Comparison of ENCODE assay signal across 12 cellular contexts in genomic region chr9:109950710-109951443, GRCh38.
A peak's percentile ranks its signal among the peaks of the same experiment; 100 is the strongest.
DNase-seq lines count a peak whose midpoint lies in the region; ATAC-seq and TF ChIP-seq lines count a peak whose summit lies in the region.
"Had no signal": no experiment of that assay in that cellular context is flagged by ENCODE, and none has a peak within 500 bp of the region (broad histone marks: within the 10 kb centered on the region; RNA-seq: fewer than 3 reads in every experiment).

No MANE protein-coding gene starts in this region.

- H3K36me3 ChIP-seq in OCI-LY1 (ENCODE audit: insufficient read depth, low read length) (no peaks in the 10 kb centered on the region), endodermal cell (ENCODE audit: control insufficient read depth, insufficient read depth, low read length) (no peaks in the 10 kb centered on the region)
- H3K36me3 ChIP-seq: thoracic aorta had no signal

- H3K27ac Mint-ChIP-seq in progenitor cell of endocrine pancreas (peak overlapping the region; percentile 39), endodermal cell (no peak overlapping the region)

- H3K9ac ChIP-seq in OCI-LY1 (ENCODE audit: low read length) (peak overlapping the region; percentile 64), endodermal cell (ENCODE audit: extremely low read depth, low read length, poor library complexity, severe bottlenecking) (no peak overlapping the region)

- no peaks in the 10 kb centered on the region for H3K79me2 ChIP-seq in OCI-LY1 (ENCODE audit: insufficient read depth, low read length)

- no peak for DNase-seq in activated T-cell treated with anti-CD3 and anti-CD28 coated beads, Interleukin-2, amount 50 U/mL, for 4 hours
- DNase-seq in activated T-cell treated with anti-CD3 and anti-CD28 coated beads, Interleukin-2, amount 50 U/mL, for 1 hour = no peak
- no peak for DNase-seq in progenitor cell of endocrine pancreas (ENCODE audit: low spot score, unreplicated experiment)
- DNase-seq in endodermal cell = no peak
- no peak for DNase-seq in SKM-1 treated with dmso at 0.1 percent for 144 hours (lab: John Stamatoyannopoulos, UW; ENCODE audit: unreplicated experiment)
- DNase-seq in NCI-H510A (lab: John Stamatoyannopoulos, UW) = no peak
- DNase-seq: foreskin fibroblast, GDM1, nucleus accumbens had no signal

- no peaks in the 10 kb centered on the region for H4K20me1 ChIP-seq in OCI-LY1 (ENCODE audit: insufficient read depth, low read length)

- H3K9me3 ChIP-seq in OCI-LY1 (ENCODE audit: low read length) (no peaks in the 10 kb centered on the region), endodermal cell (ENCODE audit: control insufficient read depth, low read length) (no peaks in the 10 kb centered on the region)
- H3K9me3 ChIP-seq: thoracic aorta had no signal

- peak overlapping the region; percentile 16 for H3K4me3 Mint-ChIP-seq in activated T-cell treated with anti-CD3 and anti-CD28 coated beads, Interleukin-2, amount 50 U/mL, for 4 hours
- H3K4me3 Mint-ChIP-seq in progenitor cell of endocrine pancreas (ENCODE audit: low read depth) (no peak overlapping the region), endodermal cell (no peak overlapping the region)

- H3K27me3 ChIP-seq in OCI-LY1 (ENCODE audit: insufficient read depth, low read length) = no peaks in the 10 kb centered on the region
- no peaks in the 10 kb centered on the region for H3K27me3 ChIP-seq in endodermal cell (ENCODE audit: control insufficient read depth, insufficient read depth, low read length, poor library complexity, severe bottlenecking)

- peak overlapping the region; percentile 96 for H3K27ac ChIP-seq in OCI-LY1 (ENCODE audit: low read depth, low read length, poor library complexity, severe bottlenecking)
- H3K27ac ChIP-seq in endodermal cell (ENCODE audit: low read depth, low read length) = no peak overlapping the region
- H3K27ac ChIP-seq: thoracic aorta had no signal

- 86 to 96% methylated on average over 4 to 7 of the region's 7 CpGs for WGBS in endodermal cell (ENCODE audit: insufficient coverage in 1 of 2, insufficient read length in 1 of 2), 2 experiments

- peaks cover 91% of the 10 kb centered on the region for H3K4me1 ChIP-seq in OCI-LY1 (ENCODE audit: insufficient read depth, low read length, severe bottlenecking)
- H3K4me1 ChIP-seq in endodermal cell (ENCODE audit: control insufficient read depth, insufficient read depth, low read length) = no peaks in the 10 kb centered on the region

- no peak for TF ChIP-seq CTCF in OCI-LY1 (IDR thresholded peaks at IDR 0.05; ENCODE audit: low read length)
- TF ChIP-seq CTCF in progenitor cell of endocrine pancreas (IDR thresholded peaks at IDR 0.05; ENCODE audit: unreplicated experiment) = no peak
- TF ChIP-seq CTCF in endodermal cell (conservative IDR thresholded peaks at IDR 0.05) = no peak

- no peaks in the 10 kb centered on the region for H3K9me2 ChIP-seq in OCI-LY1 (ENCODE audit: low read depth, low read length)

- H2AFZ ChIP-seq in OCI-LY1 (ENCODE audit: low read length) = no peak overlapping the region

- H3K9me3 Mint-ChIP-seq in activated T-cell treated with anti-CD3 and anti-CD28 coated beads, Interleukin-2, amount 50 U/mL, for 4 hours = no peaks in the 10 kb centered on the region
- no peaks in the 10 kb centered on the region for H3K9me3 Mint-ChIP-seq in progenitor cell of endocrine pancreas (ENCODE audit: low read depth)
- H3K9me3 Mint-ChIP-seq in endodermal cell = no peaks in the 10 kb centered on the region

- H3F3A ChIP-seq in OCI-LY1 (ENCODE audit: insufficient read depth, low read length) = no peaks in the 10 kb centered on the region; the same call in 1 of the 2 replicates

- H3K4me1 Mint-ChIP-seq in activated T-cell treated with anti-CD3 and anti-CD28 coated beads, Interleukin-2, amount 50 U/mL, for 4 hours (ENCODE audit: low read depth) = peaks cover 23% of the 10 kb centered on the region
- H3K4me1 Mint-ChIP-seq in progenitor cell of endocrine pancreas (ENCODE audit: low read depth) (no peaks in the 10 kb centered on the region), endodermal cell (peaks cover 1% of the 10 kb centered on the region)

- H3K4me2 ChIP-seq in OCI-LY1 (ENCODE audit: low read length) = peak overlapping the region; percentile 51

- H3K36me3 Mint-ChIP-seq in activated T-cell treated with anti-CD3 and anti-CD28 coated beads, Interleukin-2, amount 50 U/mL, for 4 hours (ENCODE audit: insufficient read depth) = no peaks in the 10 kb centered on the region
- H3K36me3 Mint-ChIP-seq in progenitor cell of endocrine pancreas (ENCODE audit: insufficient read depth) (no peaks in the 10 kb centered on the region), endodermal cell (ENCODE audit: low read depth) (no peaks in the 10 kb centered on the region)

- H3K27me3 Mint-ChIP-seq in activated T-cell treated with anti-CD3 and anti-CD28 coated beads, Interleukin-2, amount 50 U/mL, for 4 hours (ENCODE audit: low read depth) = no peaks in the 10 kb centered on the region
- H3K27me3 Mint-ChIP-seq in progenitor cell of endocrine pancreas (no peaks in the 10 kb centered on the region), endodermal cell (ENCODE audit: insufficient read depth) (no peaks in the 10 kb centered on the region)

- H3K4me3 ChIP-seq in OCI-LY1 (ENCODE audit: low read depth, low read length, poor library complexity, severe bottlenecking) = peak overlapping the region; percentile 8
- no peak overlapping the region for H3K4me3 ChIP-seq in endodermal cell (ENCODE audit: low read length)
- H3K4me3 ChIP-seq: thoracic aorta had no signal

- peak; percentile 85 to 91 for ATAC-seq in activated T-cell treated with anti-CD3 and anti-CD28 coated beads, Interleukin-2, amount 50 U/mL, for 4 hours
- peak; percentile 76 for ATAC-seq in HG02588 (IDR thresholded peaks at IDR 0.05; ENCODE audit: unreplicated experiment)
